Comparison of ENCODE assay signal across 8 cellular contexts in genomic region chr7:134514663-134515062, GRCh38. TPM values are rescaled to one million over a fixed set of nuclear protein-coding genes. Genes with fewer than 3 reads are reported as not detected.
DNase-seq lines count a peak whose midpoint lies in the region; ATAC-seq and TF ChIP-seq lines count a peak whose summit lies in the region.

No MANE protein-coding gene starts in this region.

- no peaks in the 10 kb centered on the region for H4K20me1 ChIP-seq in HCT116 (ENCODE audit: insufficient read depth)

- no peaks in the 10 kb centered on the region for H3K36me3 Mint-ChIP-seq in activated CD4-positive, alpha-beta T cell treated with anti-CD3 and anti-CD28 coated beads, Interleukin-2, amount 10 ng/mL, durations not matched to agents 24 days and 14 days (ENCODE audit: low read depth)
- H3K36me3 Mint-ChIP-seq in T-cell (no peaks in the 10 kb centered on the region), nephron progenitor cell (ENCODE audit: low read depth) (no peaks in the 10 kb centered on the region)

- peak; percentile 68 for TF ChIP-seq RAD21 in HCT116 (IDR thresholded peaks at IDR 0.05; ENCODE audit: low read depth)

- ATAC-seq in HCT116 (peak; percentile 62), T-cell (replicated peaks in 1 of 4) (peak in 3 of 4 experiments; percentile 40 to 67 (median 64)), GM18502 (IDR thresholded peaks at IDR 0.05; ENCODE audit: poor library complexity, unreplicated experiment) (no peak)

- no peaks in the 10 kb centered on the region for H3K9me2 ChIP-seq in HCT116 (ENCODE audit: insufficient read depth)

- no peaks in the 10 kb centered on the region for H3K36me3 ChIP-seq in HCT116 (ENCODE audit: control insufficient read depth in 1 of 2, insufficient read depth in 2 of 2, low read length in 2 of 2)

- peak overlapping the region; percentile 43 for H3K4me2 ChIP-seq in HCT116 (ENCODE audit: low read length)

- peaks cover 20% of the 10 kb centered on the region for H3K27me3 Mint-ChIP-seq in activated CD4-positive, alpha-beta T cell treated with anti-CD3 and anti-CD28 coated beads, Interleukin-2, amount 10 ng/mL, durations not matched to agents 24 days and 14 days
- H3K27me3 Mint-ChIP-seq in T-cell (peaks cover 8 to 19% of the 10 kb centered on the region in 2 donors), nephron progenitor cell (ENCODE audit: low read depth, poor library complexity) (peaks cover 21% of the 10 kb centered on the region)

- no peak overlapping the region for H3K4me3 ChIP-seq in HCT116 (replicated peaks in 1 of 2; ENCODE audit: low read depth in 1 of 2, low read length in 2 of 2)
- H3K4me3 ChIP-seq in fibroblast of mammary gland (ENCODE audit: control insufficient read depth, low read depth, low read length), result no peak overlapping the region

- H3K9ac ChIP-seq in HCT116 (ENCODE audit: low read length), result no peak overlapping the region

- CTCF ChIA-PET in HCT116 (lab: Charles Lee), result interaction anchor here (0.7 to 6.7 kb wide), 11 partner anchors 29 to 93 kb away, joined by 3 to 110 read pairs (median 5); no protein-coding TSS in a partner anchor
- CTCF ChIA-PET in T-cell (lab: Charles Lee), result interaction anchor here (0.6 to 3.2 kb wide), 4 partner anchors 41 to 91 kb away, joined by 3 to 20 read pairs (median 4); no protein-coding TSS in a partner anchor

- no peaks in the 10 kb centered on the region for H3K9me3 ChIP-seq in HCT116 (ENCODE audit: control insufficient read depth in 1 of 2, insufficient read depth in 1 of 2, low read depth in 1 of 2, low read length in 2 of 2)

- RAD21 ChIA-PET in HCT116 (lab: Charles Lee; ENCODE audit: low non-redundant PET in 1 of 2, low total read pairs in 2 of 2, uncharacterized antibody in 2 of 2, unreplicated experiment in 2 of 2), result interaction anchor here (0.7 to 3.2 kb wide), 4 partner anchors 33 to 92 kb away, joined by 3 to 18 read pairs (median 4); no protein-coding TSS in a partner anchor

- H3K4me3 Mint-ChIP-seq in activated CD4-positive, alpha-beta T cell treated with anti-CD3 and anti-CD28 coated beads, Interleukin-2, amount 10 ng/mL, durations not matched to agents 24 days and 14 days, result no peak overlapping the region
- H3K4me3 Mint-ChIP-seq in T-cell, result no peak overlapping the region
- no peak overlapping the region for H3K4me3 Mint-ChIP-seq in nephron progenitor cell

- DNase-seq in activated CD4-positive, alpha-beta T cell treated with anti-CD3 and anti-CD28 coated beads, Interleukin-2, amount 10 ng/mL, durations not matched to agents 24 days and 14 days, result peak; percentile 84
- no peak for DNase-seq in activated CD4-positive, alpha-beta T cell treated with anti-CD3 and anti-CD28 coated beads, Interleukin-2, amount 50 U/mL, for 48 hours
- DNase-seq in HCT116 (ENCODE audit: low read depth, low spot score), result peak; percentile 83
- peak; percentile 46 for DNase-seq in NCI-H2029 (lab: John Stamatoyannopoulos, UW)
- DNase-seq in T-cell, result peak in 10 of 34 experiments; percentile 3 to 41 (median 10)
- peak; percentile 85 for DNase-seq in fibroblast of mammary gland (ENCODE audit: low read depth)
- peak; percentile 31 for DNase-seq in nephron progenitor cell

- POLR2A ChIA-PET in HCT116 (lab: Charles Lee) (interaction anchor here (1.5 kb wide), 1 partner anchor 82 kb away, joined by 9 read pairs; no protein-coding TSS in a partner anchor), T-cell (lab: Charles Lee) (no interaction called here)

- TF ChIP-seq CTCF in HCT116 (IDR thresholded peaks at IDR 0.05 in 2 of 3, conservative IDR thresholded peaks at IDR 0.05 in 1 of 3; ENCODE audit: borderline replicate concordance in 1 of 3, insufficient read depth in 1 of 3, low read depth in 2 of 3, low read length in 2 of 3) (peak; percentile 73 to 86 (median 82)), fibroblast of mammary gland (conservative IDR thresholded peaks at IDR 0.05; ENCODE audit: control insufficient read depth, insufficient read depth, low read depth, low read length) (peak; percentile 77), nephron progenitor cell (IDR thresholded peaks at IDR 0.05) (peak; percentile 73)

- no peaks in the 10 kb centered on the region for H3K9me3 Mint-ChIP-seq in activated CD4-positive, alpha-beta T cell treated with anti-CD3 and anti-CD28 coated beads, Interleukin-2, amount 10 ng/mL, durations not matched to agents 24 days and 14 days
- H3K9me3 Mint-ChIP-seq in T-cell (no peaks in the 10 kb centered on the region), nephron progenitor cell (no peaks in the 10 kb centered on the region)

- no peaks in the 10 kb centered on the region; the same call in 1 of the 2 replicates for H3K27me3 ChIP-seq in HCT116 (ENCODE audit: insufficient read depth, low read length)

- H3K4me1 ChIP-seq in HCT116 (ENCODE audit: control insufficient read depth in 1 of 2, insufficient read depth in 2 of 2, low read length in 2 of 2), result peaks cover 15 to 49% of the 10 kb centered on the region in 2 experiments

- TF ChIP-seq POLR2A in HCT116 (IDR thresholded peaks at IDR 0.05; ENCODE audit: borderline replicate concordance, extremely low read depth, insufficient read depth, insufficient read length), result no peak

- peak overlapping the region; percentile 28 for H2AFZ ChIP-seq in HCT116 (ENCODE audit: low read depth, low read length, poor library complexity, severe bottlenecking)

- no TSS peak for BruUV-seq in HCT116 (replicated peaks; lab: Mats Ljungman, UMichigan)

- H3K27ac ChIP-seq in HCT116 (ENCODE audit: low read depth, low read length), result no peak overlapping the region

- no peak overlapping the region for H3K27ac Mint-ChIP-seq in activated CD4-positive, alpha-beta T cell treated with anti-CD3 and anti-CD28 coated beads, Interleukin-2, amount 10 ng/mL, durations not matched to agents 24 days and 14 days
- H3K27ac Mint-ChIP-seq in T-cell (no peak overlapping the region), nephron progenitor cell (no peak overlapping the region)

- peaks cover 6% of the 10 kb centered on the region for H3K4me1 Mint-ChIP-seq in activated CD4-positive, alpha-beta T cell treated with anti-CD3 and anti-CD28 coated beads, Interleukin-2, amount 10 ng/mL, durations not matched to agents 24 days and 14 days
- H3K4me1 Mint-ChIP-seq in T-cell (peaks cover 0 to 6% (median 3%) of the 10 kb centered on the region in 3 donors), nephron progenitor cell (peaks cover 6% of the 10 kb centered on the region)

- H3K79me2 ChIP-seq in HCT116 (ENCODE audit: insufficient read depth, low read length), result no peaks in the 10 kb centered on the region

- intact Hi-C loops in activated CD4-positive, alpha-beta T cell treated with anti-CD3 and anti-CD28 coated beads, Interleukin-2, amount 10 ng/mL, durations not matched to agents 24 days and 14 days (cut with micrococcal nuclease), result loop anchor here (1.0 kb wide), 1 partner anchor 92 kb away; no protein-coding TSS in a partner anchor
- intact Hi-C loops in HCT116 (cut with micrococcal nuclease), result loop anchor here (1.0 kb wide), 2 partner anchors 33 to 92 kb away; no protein-coding TSS in a partner anchor

TF ChIP-seq in HCT116, 20 proteins besides CTCF, POLR2A, EP300 and RAD21 (continues in another document):
- no peak for TF ChIP-seq FOSL1 (IDR thresholded peaks at IDR 0.05; ENCODE audit: low read depth)
- TF ChIP-seq ELF1 (IDR thresholded peaks at IDR 0.05; ENCODE audit: borderline replicate concordance, low read depth), result no peak
- peak; percentile 40; the same call in 1 of the 2 replicates for TF ChIP-seq CEBPB (IDR thresholded peaks at IDR 0.05; ENCODE audit: low read depth)
- TF ChIP-seq ATF3 (IDR thresholded peaks at IDR 0.05), result no peak
- TF ChIP-seq JUND (IDR thresholded peaks at IDR 0.05), result no peak
- TF ChIP-seq ZFX (IDR thresholded peaks at IDR 0.05), result no peak
- TF ChIP-seq TCF7L2 (IDR thresholded peaks at IDR 0.05; ENCODE audit: borderline replicate concordance, extremely low read depth, insufficient read depth, insufficient read length), result peak; percentile 42

RNA-seq across cellular contexts. Expression of gene AKR1B10, which starts 12.7 kb away (rescaled TPM):
- not detected in 2 replicates for total RNA-seq in activated CD4-positive, alpha-beta T cell treated with anti-CD3 and anti-CD28 coated beads, Interleukin-2, amount 10 ng/mL, durations not matched to agents 24 days and 14 days
- 0.54 TPM for total RNA-seq in HCT116 (2021; ENCODE audit: unreplicated experiment)
- 0.04 and 0.39 TPM in 2 replicates for polyA plus RNA-seq in HCT116 (2012)
- under 1 TPM in 2 of 5 donors, not detected in 3; 0.32 to 0.33 TPM for total RNA-seq in T-cell

RNA-seq across cellular contexts. Expression of gene AKR1B15, which starts 34.2 kb away (rescaled TPM):
- total RNA-seq in activated CD4-positive, alpha-beta T cell treated with anti-CD3 and anti-CD28 coated beads, Interleukin-2, amount 10 ng/mL, durations not matched to agents 24 days and 14 days, result not detected in 2 replicates
- total RNA-seq in HCT116 (2021; ENCODE audit: unreplicated experiment), result not detected
- polyA plus RNA-seq in HCT116 (2012), result not detected in 2 replicates
- not detected for total RNA-seq in T-cell

RNA-seq across cellular contexts. Expression of gene AKR1B1, which starts 55.8 kb away (rescaled TPM):
- total RNA-seq in activated CD4-positive, alpha-beta T cell treated with anti-CD3 and anti-CD28 coated beads, Interleukin-2, amount 10 ng/mL, durations not matched to agents 24 days and 14 days, result 107 TPM in 2 replicates
- total RNA-seq in HCT116 (2021; ENCODE audit: unreplicated experiment), result 56.8 TPM
- 51.7 and 58.6 TPM in 2 replicates for polyA plus RNA-seq in HCT116 (2012)
- total RNA-seq in T-cell, result 10 to 100 TPM; 64.3 to 92.4 (median 85.3) TPM

Comparison
In these comparisons a context has a peak if more than half of its experiments do, and no peak if none do; other contexts are left out.
1. DNase-seq: peak in activated CD4-positive, alpha-beta T cell treated with anti-CD3 and anti-CD28 coated beads, Interleukin-2, amount 10 ng/mL, durations not matched to agents 24 days and 14 days (single experiment), HCT116 (single experiment), NCI-H2029 (single experiment), fibroblast of mammary gland (single experiment) and nephron progenitor cell (single experiment); none in activated CD4-positive, alpha-beta T cell treated with anti-CD3 and anti-CD28 coated beads, Interleukin-2, amount 50 U/mL, for 48 hours (0 of 2).
2. Peak in every context shown above with its lines, with median percentiles within 50 percentile points of each other: CTCF ChIP-seq.